Comparison of ENCODE assay signal across 1 cellular context in the genomic region with DNA sequence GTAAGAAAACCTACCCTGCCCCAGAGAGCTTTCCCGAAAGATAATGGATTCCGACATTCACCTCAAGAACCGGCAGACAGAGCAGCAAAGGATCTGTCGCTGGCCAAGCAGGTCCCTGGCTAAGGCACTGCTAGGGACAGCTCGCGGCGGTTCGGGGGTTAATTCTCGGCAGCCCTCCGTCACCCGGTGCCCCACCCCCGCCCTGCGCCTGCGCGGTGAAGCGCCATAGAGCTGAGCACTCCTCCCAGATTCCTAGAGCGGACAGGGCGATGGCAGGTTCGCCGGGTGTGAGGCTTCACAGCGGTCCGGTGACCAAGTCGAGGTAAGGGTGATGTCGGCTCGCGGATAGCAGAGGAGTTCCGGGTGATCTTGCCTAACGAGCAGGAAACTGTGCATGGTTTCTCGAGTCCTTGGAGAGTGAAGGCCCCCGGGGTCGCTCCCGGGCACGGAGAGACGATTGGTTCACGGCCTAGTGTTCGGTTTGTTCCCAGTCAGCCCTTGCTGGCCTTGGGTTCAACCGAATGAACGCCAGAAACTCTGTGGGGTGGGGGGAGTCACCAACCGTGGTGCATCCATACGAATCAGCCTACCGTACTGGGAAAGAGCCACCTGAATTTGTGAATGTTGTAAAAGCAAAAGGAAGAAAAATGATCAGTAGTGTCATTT.
A peak's percentile ranks its signal among the peaks of the same experiment; 100 is the strongest.
TF ChIP-seq lines count a peak whose summit lies in the region.

A gene (minus strand): TSS at position 160 of the 666 bp plus-strand sequence. CDS start 25,877 bp downstream, outside the sequence.

TF ChIP-seq in HepG2, 621 proteins besides CTCF, POLR2A, EP300 and RAD21 (continued from another document and continues in another):
- TF ChIP-seq, protein P1, sequence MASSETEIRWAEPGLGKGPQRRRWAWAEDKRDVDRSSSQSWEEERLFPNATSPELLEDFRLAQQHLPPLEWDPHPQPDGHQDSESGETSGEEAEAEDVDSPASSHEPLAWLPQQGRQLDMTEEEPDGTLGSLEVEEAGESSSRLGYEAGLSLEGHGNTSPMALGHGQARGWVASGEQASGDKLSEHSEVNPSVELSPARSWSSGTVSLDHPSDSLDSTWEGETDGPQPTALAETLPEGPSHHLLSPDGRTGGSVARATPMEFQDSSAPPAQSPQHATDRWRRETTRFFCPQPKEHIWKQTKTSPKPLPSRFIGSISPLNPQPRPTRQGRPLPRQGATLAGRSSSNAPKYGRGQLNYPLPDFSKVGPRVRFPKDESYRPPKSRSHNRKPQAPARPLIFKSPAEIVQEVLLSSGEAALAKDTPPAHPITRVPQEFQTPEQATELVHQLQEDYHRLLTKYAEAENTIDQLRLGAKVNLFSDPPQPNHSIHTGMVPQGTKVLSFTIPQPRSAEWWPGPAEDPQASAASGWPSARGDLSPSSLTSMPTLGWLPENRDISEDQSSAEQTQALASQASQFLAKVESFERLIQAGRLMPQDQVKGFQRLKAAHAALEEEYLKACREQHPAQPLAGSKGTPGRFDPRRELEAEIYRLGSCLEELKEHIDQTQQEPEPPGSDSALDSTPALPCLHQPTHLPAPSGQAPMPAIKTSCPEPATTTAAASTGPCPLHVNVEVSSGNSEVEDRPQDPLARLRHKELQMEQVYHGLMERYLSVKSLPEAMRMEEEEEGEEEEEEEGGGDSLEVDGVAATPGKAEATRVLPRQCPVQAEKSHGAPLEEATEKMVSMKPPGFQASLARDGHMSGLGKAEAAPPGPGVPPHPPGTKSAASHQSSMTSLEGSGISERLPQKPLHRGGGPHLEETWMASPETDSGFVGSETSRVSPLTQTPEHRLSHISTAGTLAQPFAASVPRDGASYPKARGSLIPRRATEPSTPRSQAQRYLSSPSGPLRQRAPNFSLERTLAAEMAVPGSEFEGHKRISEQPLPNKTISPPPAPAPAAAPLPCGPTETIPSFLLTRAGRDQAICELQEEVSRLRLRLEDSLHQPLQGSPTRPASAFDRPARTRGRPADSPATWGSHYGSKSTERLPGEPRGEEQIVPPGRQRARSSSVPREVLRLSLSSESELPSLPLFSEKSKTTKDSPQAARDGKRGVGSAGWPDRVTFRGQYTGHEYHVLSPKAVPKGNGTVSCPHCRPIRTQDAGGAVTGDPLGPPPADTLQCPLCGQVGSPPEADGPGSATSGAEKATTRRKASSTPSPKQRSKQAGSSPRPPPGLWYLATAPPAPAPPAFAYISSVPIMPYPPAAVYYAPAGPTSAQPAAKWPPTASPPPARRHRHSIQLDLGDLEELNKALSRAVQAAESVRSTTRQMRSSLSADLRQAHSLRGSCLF (CRISPR knock-in tag; IDR thresholded peaks at IDR 0.05; ENCODE audit: borderline replicate concordance), result peak; percentile 68; the same call in 1 of the 2 replicates
- no peak for TF ChIP-seq ELF4 (CRISPR knock-in tag; IDR thresholded peaks at IDR 0.05; ENCODE audit: borderline replicate concordance)
- peak; percentile 46; the same call in 1 of the 2 replicates for TF ChIP-seq NCOA2 (CRISPR knock-in tag; IDR thresholded peaks at IDR 0.05)
- peak; percentile 92 for TF ChIP-seq POLR2G (IDR thresholded peaks at IDR 0.05; ENCODE audit: low read depth, low read length)
- no peak for TF ChIP-seq RBM22 (optimal IDR thresholded peaks at IDR 0.05; ENCODE audit: low read length)
- TF ChIP-seq MIXL1 (CRISPR knock-in tag; IDR thresholded peaks at IDR 0.05), result no peak
- TF ChIP-seq, protein P2, sequence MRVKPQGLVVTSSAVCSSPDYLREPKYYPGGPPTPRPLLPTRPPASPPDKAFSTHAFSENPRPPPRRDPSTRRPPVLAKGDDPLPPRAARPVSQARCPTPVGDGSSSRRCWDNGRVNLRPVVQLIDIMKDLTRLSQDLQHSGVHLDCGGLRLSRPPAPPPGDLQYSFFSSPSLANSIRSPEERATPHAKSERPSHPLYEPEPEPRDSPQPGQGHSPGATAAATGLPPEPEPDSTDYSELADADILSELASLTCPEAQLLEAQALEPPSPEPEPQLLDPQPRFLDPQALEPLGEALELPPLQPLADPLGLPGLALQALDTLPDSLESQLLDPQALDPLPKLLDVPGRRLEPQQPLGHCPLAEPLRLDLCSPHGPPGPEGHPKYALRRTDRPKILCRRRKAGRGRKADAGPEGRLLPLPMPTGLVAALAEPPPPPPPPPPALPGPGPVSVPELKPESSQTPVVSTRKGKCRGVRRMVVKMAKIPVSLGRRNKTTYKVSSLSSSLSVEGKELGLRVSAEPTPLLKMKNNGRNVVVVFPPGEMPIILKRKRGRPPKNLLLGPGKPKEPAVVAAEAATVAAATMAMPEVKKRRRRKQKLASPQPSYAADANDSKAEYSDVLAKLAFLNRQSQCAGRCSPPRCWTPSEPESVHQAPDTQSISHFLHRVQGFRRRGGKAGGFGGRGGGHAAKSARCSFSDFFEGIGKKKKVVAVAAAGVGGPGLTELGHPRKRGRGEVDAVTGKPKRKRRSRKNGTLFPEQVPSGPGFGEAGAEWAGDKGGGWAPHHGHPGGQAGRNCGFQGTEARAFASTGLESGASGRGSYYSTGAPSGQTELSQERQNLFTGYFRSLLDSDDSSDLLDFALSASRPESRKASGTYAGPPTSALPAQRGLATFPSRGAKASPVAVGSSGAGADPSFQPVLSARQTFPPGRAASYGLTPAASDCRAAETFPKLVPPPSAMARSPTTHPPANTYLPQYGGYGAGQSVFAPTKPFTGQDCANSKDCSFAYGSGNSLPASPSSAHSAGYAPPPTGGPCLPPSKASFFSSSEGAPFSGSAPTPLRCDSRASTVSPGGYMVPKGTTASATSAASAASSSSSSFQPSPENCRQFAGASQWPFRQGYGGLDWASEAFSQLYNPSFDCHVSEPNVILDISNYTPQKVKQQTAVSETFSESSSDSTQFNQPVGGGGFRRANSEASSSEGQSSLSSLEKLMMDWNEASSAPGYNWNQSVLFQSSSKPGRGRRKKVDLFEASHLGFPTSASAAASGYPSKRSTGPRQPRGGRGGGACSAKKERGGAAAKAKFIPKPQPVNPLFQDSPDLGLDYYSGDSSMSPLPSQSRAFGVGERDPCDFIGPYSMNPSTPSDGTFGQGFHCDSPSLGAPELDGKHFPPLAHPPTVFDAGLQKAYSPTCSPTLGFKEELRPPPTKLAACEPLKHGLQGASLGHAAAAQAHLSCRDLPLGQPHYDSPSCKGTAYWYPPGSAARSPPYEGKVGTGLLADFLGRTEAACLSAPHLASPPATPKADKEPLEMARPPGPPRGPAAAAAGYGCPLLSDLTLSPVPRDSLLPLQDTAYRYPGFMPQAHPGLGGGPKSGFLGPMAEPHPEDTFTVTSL (CRISPR knock-in tag; IDR thresholded peaks at IDR 0.05; ENCODE audit: borderline replicate concordance), result peak; percentile 88
- TF ChIP-seq ZNF7 (CRISPR knock-in tag; IDR thresholded peaks at IDR 0.05), result no peak
- TF ChIP-seq, protein P3, sequence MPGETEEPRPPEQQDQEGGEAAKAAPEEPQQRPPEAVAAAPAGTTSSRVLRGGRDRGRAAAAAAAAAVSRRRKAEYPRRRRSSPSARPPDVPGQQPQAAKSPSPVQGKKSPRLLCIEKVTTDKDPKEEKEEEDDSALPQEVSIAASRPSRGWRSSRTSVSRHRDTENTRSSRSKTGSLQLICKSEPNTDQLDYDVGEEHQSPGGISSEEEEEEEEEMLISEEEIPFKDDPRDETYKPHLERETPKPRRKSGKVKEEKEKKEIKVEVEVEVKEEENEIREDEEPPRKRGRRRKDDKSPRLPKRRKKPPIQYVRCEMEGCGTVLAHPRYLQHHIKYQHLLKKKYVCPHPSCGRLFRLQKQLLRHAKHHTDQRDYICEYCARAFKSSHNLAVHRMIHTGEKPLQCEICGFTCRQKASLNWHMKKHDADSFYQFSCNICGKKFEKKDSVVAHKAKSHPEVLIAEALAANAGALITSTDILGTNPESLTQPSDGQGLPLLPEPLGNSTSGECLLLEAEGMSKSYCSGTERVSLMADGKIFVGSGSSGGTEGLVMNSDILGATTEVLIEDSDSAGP (CRISPR knock-in tag; IDR thresholded peaks at IDR 0.05; ENCODE audit: borderline replicate concordance), result peak; percentile 97
- peak; percentile 30; the same call in 1 of the 2 replicates for TF ChIP-seq ZC3H13 (CRISPR knock-in tag; IDR thresholded peaks at IDR 0.05)
- TF ChIP-seq ZNF235 (CRISPR knock-in tag; IDR thresholded peaks at IDR 0.05; ENCODE audit: borderline replicate concordance), result peak; percentile 96
- TF ChIP-seq, protein P4, sequence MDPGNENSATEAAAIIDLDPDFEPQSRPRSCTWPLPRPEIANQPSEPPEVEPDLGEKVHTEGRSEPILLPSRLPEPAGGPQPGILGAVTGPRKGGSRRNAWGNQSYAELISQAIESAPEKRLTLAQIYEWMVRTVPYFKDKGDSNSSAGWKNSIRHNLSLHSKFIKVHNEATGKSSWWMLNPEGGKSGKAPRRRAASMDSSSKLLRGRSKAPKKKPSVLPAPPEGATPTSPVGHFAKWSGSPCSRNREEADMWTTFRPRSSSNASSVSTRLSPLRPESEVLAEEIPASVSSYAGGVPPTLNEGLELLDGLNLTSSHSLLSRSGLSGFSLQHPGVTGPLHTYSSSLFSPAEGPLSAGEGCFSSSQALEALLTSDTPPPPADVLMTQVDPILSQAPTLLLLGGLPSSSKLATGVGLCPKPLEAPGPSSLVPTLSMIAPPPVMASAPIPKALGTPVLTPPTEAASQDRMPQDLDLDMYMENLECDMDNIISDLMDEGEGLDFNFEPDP (CRISPR knock-in tag; conservative IDR thresholded peaks at IDR 0.05), result 0 out of 2 replicates have a peak, but pooled peaks have one; percentile 86
- TF ChIP-seq, protein P5, sequence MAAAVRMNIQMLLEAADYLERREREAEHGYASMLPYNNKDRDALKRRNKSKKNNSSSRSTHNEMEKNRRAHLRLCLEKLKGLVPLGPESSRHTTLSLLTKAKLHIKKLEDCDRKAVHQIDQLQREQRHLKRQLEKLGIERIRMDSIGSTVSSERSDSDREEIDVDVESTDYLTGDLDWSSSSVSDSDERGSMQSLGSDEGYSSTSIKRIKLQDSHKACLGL (CRISPR knock-in tag; IDR thresholded peaks at IDR 0.05), result peak; percentile 96
- TF ChIP-seq, protein P6, sequence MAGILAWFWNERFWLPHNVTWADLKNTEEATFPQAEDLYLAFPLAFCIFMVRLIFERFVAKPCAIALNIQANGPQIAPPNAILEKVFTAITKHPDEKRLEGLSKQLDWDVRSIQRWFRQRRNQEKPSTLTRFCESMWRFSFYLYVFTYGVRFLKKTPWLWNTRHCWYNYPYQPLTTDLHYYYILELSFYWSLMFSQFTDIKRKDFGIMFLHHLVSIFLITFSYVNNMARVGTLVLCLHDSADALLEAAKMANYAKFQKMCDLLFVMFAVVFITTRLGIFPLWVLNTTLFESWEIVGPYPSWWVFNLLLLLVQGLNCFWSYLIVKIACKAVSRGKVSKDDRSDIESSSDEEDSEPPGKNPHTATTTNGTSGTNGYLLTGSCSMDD (CRISPR knock-in tag; IDR thresholded peaks at IDR 0.05), result no peak
- TF ChIP-seq RAD51 (IDR thresholded peaks at IDR 0.05; ENCODE audit: borderline replicate concordance), result no peak
- TF ChIP-seq NCOR1 (IDR thresholded peaks at IDR 0.05; ENCODE audit: borderline replicate concordance, low read length), result no peak
- TF ChIP-seq ZNF343 (CRISPR knock-in tag; IDR thresholded peaks at IDR 0.05), result peak; percentile 96
- TF ChIP-seq, protein P7, sequence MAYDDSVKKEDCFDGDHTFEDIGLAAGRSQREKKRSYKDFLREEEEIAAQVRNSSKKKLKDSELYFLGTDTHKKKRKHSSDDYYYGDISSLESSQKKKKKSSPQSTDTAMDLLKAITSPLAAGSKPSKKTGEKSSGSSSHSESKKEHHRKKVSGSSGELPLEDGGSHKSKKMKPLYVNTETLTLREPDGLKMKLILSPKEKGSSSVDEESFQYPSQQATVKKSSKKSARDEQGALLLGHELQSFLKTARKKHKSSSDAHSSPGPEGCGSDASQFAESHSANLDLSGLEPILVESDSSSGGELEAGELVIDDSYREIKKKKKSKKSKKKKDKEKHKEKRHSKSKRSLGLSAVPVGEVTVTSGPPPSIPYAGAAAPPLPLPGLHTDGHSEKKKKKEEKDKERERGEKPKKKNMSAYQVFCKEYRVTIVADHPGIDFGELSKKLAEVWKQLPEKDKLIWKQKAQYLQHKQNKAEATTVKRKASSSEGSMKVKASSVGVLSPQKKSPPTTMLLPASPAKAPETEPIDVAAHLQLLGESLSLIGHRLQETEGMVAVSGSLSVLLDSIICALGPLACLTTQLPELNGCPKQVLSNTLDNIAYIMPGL (CRISPR knock-in tag; IDR thresholded peaks at IDR 0.05; ENCODE audit: borderline replicate concordance in 1 of 2, low read depth in 1 of 2), result peak; percentile 85 to 92
- TF ChIP-seq, protein P8, sequence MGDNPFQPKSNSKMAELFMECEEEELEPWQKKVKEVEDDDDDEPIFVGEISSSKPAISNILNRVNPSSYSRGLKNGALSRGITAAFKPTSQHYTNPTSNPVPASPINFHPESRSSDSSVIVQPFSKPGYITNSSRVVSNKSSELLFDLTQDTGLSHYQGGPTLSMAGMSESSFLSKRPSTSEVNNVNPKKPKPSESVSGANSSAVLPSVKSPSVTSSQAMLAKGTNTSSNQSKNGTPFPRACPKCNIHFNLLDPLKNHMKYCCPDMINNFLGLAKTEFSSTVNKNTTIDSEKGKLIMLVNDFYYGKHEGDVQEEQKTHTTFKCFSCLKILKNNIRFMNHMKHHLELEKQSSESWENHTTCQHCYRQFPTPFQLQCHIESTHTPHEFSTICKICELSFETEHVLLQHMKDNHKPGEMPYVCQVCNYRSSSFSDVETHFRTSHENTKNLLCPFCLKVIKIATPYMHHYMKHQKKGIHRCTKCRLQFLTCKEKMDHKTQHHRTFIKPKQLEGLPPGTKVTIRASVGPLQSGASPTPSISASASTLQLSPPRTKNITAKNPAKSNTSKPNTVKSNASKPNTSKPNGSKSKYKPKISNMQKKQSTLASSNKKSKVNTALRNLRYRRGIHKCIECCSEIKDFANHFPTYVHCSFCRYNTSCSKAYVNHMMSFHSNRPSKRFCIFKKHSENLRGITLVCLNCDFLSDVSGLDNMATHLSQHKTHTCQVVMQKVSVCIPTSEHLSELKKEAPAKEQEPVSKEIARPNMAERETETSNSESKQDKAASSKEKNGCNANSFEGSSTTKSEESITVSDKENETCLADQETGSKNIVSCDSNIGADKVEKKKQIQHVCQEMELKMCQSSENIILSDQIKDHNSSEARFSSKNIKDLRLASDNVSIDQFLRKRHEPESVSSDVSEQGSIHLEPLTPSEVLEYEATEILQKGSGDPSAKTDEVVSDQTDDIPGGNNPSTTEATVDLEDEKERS (CRISPR knock-in tag; IDR thresholded peaks at IDR 0.05), result peak; percentile 57; the same call in 1 of the 2 replicates
- 0 out of 2 replicates have a peak, but pooled peaks have one; percentile 36 for TF ChIP-seq REL (CRISPR knock-in tag; conservative IDR thresholded peaks at IDR 0.05)
- peak; percentile 79 for TF ChIP-seq ZNF317 (CRISPR knock-in tag; IDR thresholded peaks at IDR 0.05)
- no peak for TF ChIP-seq ZNF562 (CRISPR knock-in tag; IDR thresholded peaks at IDR 0.05; ENCODE audit: borderline replicate concordance)
- TF ChIP-seq, protein P9, sequence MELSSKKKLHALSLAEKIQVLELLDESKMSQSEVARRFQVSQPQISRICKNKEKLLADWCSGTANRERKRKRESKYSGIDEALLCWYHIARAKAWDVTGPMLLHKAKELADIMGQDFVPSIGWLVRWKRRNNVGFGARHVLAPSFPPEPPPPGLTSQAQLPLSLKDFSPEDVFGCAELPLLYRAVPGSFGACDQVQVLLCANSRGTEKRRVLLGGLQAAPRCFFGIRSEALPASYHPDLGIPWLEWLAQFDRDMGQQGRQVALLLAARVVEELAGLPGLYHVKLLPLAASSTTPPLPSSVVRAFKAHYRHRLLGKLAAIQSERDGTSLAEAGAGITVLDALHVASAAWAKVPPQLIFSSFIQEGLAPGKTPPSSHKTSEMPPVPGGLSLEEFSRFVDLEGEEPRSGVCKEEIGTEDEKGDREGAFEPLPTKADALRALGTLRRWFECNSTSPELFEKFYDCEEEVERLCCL (CRISPR knock-in tag; IDR thresholded peaks at IDR 0.05; ENCODE audit: borderline replicate concordance), result peak; percentile 90
- no peak for TF ChIP-seq SRSF9 (IDR thresholded peaks at IDR 0.05; ENCODE audit: borderline replicate concordance, insufficient read depth, low read depth, low read length, poor library complexity, severe bottlenecking)
- TF ChIP-seq MXI1 (IDR thresholded peaks at IDR 0.05; ENCODE audit: borderline replicate concordance, low read depth, low read length), result no peak; the same call in 2 of the 3 replicates
- TF ChIP-seq ZNF333 (CRISPR knock-in tag; IDR thresholded peaks at IDR 0.05; ENCODE audit: borderline replicate concordance), result peak; percentile 97
- TF ChIP-seq MEIS2 (CRISPR knock-in tag; IDR thresholded peaks at IDR 0.05), result peak; percentile 75; the same call in 1 of the 2 replicates
- peak; percentile 78 for TF ChIP-seq ZNF891 (CRISPR knock-in tag; IDR thresholded peaks at IDR 0.05)
- no peak for TF ChIP-seq ZNF577 (CRISPR knock-in tag; IDR thresholded peaks at IDR 0.05; ENCODE audit: borderline replicate concordance, low read depth)
